Comparison of ENCODE assay signal across 19 cellular contexts in genomic region chr7:29105191-29105590, GRCh38. TPM values are rescaled to one million over a fixed set of nuclear protein-coding genes. Genes with fewer than 3 reads are reported as not detected.
"Had no signal": no experiment of that assay in that cellular context is flagged by ENCODE, and none has a peak within 500 bp of the region (broad histone marks: within the 10 kb centered on the region; RNA-seq: fewer than 3 reads in every experiment).

No MANE protein-coding gene starts in this region.

- DNase-seq: activated CD4-positive, alpha-beta memory T cell treated with anti-CD3 and anti-CD28 coated beads, Interleukin-2, amount 10 ng/mL, durations not matched to agents 7 days and 5 days; activated CD4-positive, alpha-beta T cell treated with anti-CD3 and anti-CD28 coated beads for 48 hours; activated CD4-positive, CD25-positive, alpha-beta regulatory T cell; activated naive CD4-positive, alpha-beta T cell treated with Interleukin-2 at 50 U/mL for 16 hours; activated T-cell treated with anti-CD3 and anti-CD28 coated beads, Interleukin-2, amount 50 U/mL, for 1 hour; anterior cingulate cortex; colonic mucosa; heart right ventricle; natural killer cell; sigmoid colon; stimulated activated CD4-positive, alpha-beta T cell treated with anti-CD3 and anti-CD28 coated beads, Interleukin-4, amount 100 ng/mL, for 4 hours; T1000; testis; upper lobe of right lung had no signal

- FAIRE-seq: pancreas had no signal

- H3K4me3 Mint-ChIP-seq: activated CD4-positive, alpha-beta memory T cell treated with anti-CD3 and anti-CD28 coated beads, Interleukin-2, amount 10 ng/mL, durations not matched to agents 7 days and 5 days; brain; central memory CD8-positive, alpha-beta T cell; natural killer cell; stimulated activated memory B cell treated with anti-CD40 and anti-IgM and Interleukin-4, amounts not matched to agents 10 μg/mL and 1 μg/mL and 100 μg/mL, for 72 hours had no signal

- H3K4me1 Mint-ChIP-seq: central memory CD8-positive, alpha-beta T cell had no signal

- H3K27me3 Mint-ChIP-seq: brain had no signal

- H3K36me3 Mint-ChIP-seq: brain; natural killer cell; stimulated activated memory B cell treated with anti-CD40 and anti-IgM and Interleukin-4, amounts not matched to agents 10 μg/mL and 1 μg/mL and 100 μg/mL, for 72 hours had no signal

- H3K27ac Mint-ChIP-seq: activated CD4-positive, alpha-beta memory T cell treated with anti-CD3 and anti-CD28 coated beads, Interleukin-2, amount 10 ng/mL, durations not matched to agents 7 days and 5 days; activated T-helper 2 cell treated with anti-CD3 and anti-CD28 coated beads, Interferon-gamma antibody, Interleukin-2, Interleukin-4, amounts not matched to agents 10 μg/mL and 5 μg/mL and 100 μg/mL, durations not matched to agents 14 hours and 24 hours and 36 hours; brain; natural killer cell; stimulated activated memory B cell treated with anti-CD40 and anti-IgM and Interleukin-4, amounts not matched to agents 10 μg/mL and 1 μg/mL and 100 μg/mL, for 72 hours had no signal

- H3K9me3 Mint-ChIP-seq: activated CD4-positive, alpha-beta memory T cell treated with anti-CD3 and anti-CD28 coated beads, Interleukin-2, amount 10 ng/mL, durations not matched to agents 7 days and 5 days; activated T-helper 2 cell treated with anti-CD3 and anti-CD28 coated beads, Interferon-gamma antibody, Interleukin-2, Interleukin-4, amounts not matched to agents 10 μg/mL and 5 μg/mL and 100 μg/mL, durations not matched to agents 14 hours and 24 hours and 36 hours; central memory CD8-positive, alpha-beta T cell; natural killer cell; stimulated activated memory B cell treated with anti-CD40 and anti-IgM and Interleukin-4, amounts not matched to agents 10 μg/mL and 1 μg/mL and 100 μg/mL, for 72 hours had no signal

RNA-seq across cellular contexts. Expression of gene CPVL, which starts 41.1 kb away (rescaled TPM):
- total RNA-seq: activated T-helper 2 cell treated with anti-CD3 and anti-CD28 coated beads, Interferon-gamma antibody, Interleukin-2, Interleukin-4, amounts not matched to agents 10 μg/mL and 5 μg/mL and 100 μg/mL, durations not matched to agents 14 hours and 24 hours and 36 hours had no signal
